17 cellular contexts compared by ENCODE assay signal in the genomic region with DNA sequence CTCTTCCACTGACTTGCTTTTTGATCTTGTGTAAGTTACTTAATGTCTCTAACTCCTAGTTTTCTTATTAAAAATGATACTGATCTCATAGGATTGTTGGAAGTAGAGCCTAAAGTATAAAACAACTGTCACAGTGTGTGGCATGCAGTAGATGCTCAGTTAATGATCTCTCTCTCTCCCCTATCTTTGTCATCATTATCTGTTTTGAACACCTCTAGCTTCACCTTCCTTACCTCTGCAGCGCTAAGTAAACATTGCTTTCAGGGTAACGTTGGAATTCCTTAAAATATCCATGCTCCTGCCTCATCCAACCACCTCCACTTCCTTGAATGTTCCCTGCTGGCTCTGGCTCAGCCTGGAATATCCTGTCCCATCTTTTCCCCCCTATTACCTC.
DNase-seq lines count a peak whose midpoint lies in the region; ATAC-seq, FAIRE-seq and TF ChIP-seq lines count a peak whose summit lies in the region.
"Had no signal": no experiment of that assay in that cellular context is flagged by ENCODE, and none has a peak within 500 bp of the region (broad histone marks: within the 10 kb centered on the region; RNA-seq: fewer than 3 reads in every experiment).

No MANE protein-coding gene starts in this region.

- H3K4me1 Mint-ChIP-seq in T-helper 17 cell, result peaks cover 39% of the 10 kb centered on the region

- WGBS in heart right ventricle, 2 donors, result 54 to 65% methylated on average over 2 of the region's 2 CpGs

- H3K4me3 ChIP-seq in heart right ventricle, result no peak overlapping the region
- H3K4me3 ChIP-seq in keratinocyte (ENCODE audit: control insufficient read depth in 2 of 3, extremely low read depth in 1 of 3, insufficient read depth in 2 of 3, low read depth in 1 of 3, low read length in 3 of 3), result no peak overlapping the region
- H3K4me3 ChIP-seq in stomach smooth muscle (ENCODE audit: low read length in 2 of 2), result no peak overlapping the region
- H3K4me3 ChIP-seq: esophagus muscularis mucosa, GM12878 had no signal

- H3K4me1 ChIP-seq in heart right ventricle, result peaks cover 41 to 99% (median 73%) of the 10 kb centered on the region in 9 donors
- peaks cover 54% of the 10 kb centered on the region for H3K4me1 ChIP-seq in keratinocyte (ENCODE audit: control insufficient read depth, extremely low read depth, insufficient read depth, low read length)
- peaks cover 49% of the 10 kb centered on the region for H3K4me1 ChIP-seq in stomach smooth muscle (ENCODE audit: control insufficient read depth, insufficient read depth, low read length)

- ATAC-seq in heart right ventricle (no peak), left cardiac atrium (no peak), T-helper 17 cell (no peak)
- ATAC-seq: activated CD4-positive, CD25-positive, alpha-beta regulatory T cell treated with anti-CD3 and anti-CD28 coated beads, Interleukin-2, amount 50 U/mL, for 24 hours had no signal

- TF ChIP-seq CTCF in heart right ventricle (IDR thresholded peaks at IDR 0.05) (no peak), keratinocyte (optimal IDR thresholded peaks at IDR 0.05 in 1 of 3, IDR thresholded peaks at IDR 0.05 in 1 of 3, conservative IDR thresholded peaks at IDR 0.05 in 1 of 3; ENCODE audit: extremely low read depth in 1 of 3, insufficient read depth in 2 of 3, low read length in 3 of 3) (no peak)

- H3K79me2 ChIP-seq in keratinocyte (ENCODE audit: control insufficient read depth, insufficient read depth, low read length), result peaks cover 43% of the 10 kb centered on the region

- peaks cover 8% of the 10 kb centered on the region for H3K9me1 ChIP-seq in keratinocyte (ENCODE audit: control insufficient read depth, extremely low read depth, insufficient read depth, low read length)

- H3K27me3 Mint-ChIP-seq in T-helper 17 cell, result no peaks in the 10 kb centered on the region
- H3K27me3 Mint-ChIP-seq: IgD-negative memory B cell had no signal

- DNase-seq in heart right ventricle (no peak), left cardiac atrium (no peak), T-helper 17 cell (no peak), keratinocyte (ENCODE audit: low read depth, low spot score) (no peak), AG08395 (ENCODE audit: low spot score) (no peak), ureter (ENCODE audit: low spot score) (no peak), amygdala (lab: John Stamatoyannopoulos, UW) (no peak)
- DNase-seq: activated CD8-positive, alpha-beta memory T cell treated with anti-CD3 and anti-CD28 coated beads, Interleukin-2, amount 50 U/mL, for 48 hours; activated naive CD4-positive, alpha-beta T cell; GDM1; NCI-H2029 treated with DMSO at 0.1 percent for 48 hours; SIG-M5 had no signal

- peaks cover 0 to 6% (median 0%) of the 10 kb centered on the region in 9 donors for H3K36me3 ChIP-seq in heart right ventricle
- H3K36me3 ChIP-seq in keratinocyte (ENCODE audit: control insufficient read depth in 2 of 2, extremely low read depth in 1 of 2, insufficient read depth in 2 of 2, low read length in 2 of 2), result peaks cover 0 to 14% of the 10 kb centered on the region in 2 experiments
- H3K36me3 ChIP-seq in stomach smooth muscle (ENCODE audit: control insufficient read depth in 2 of 2, insufficient read depth in 2 of 2, low read length in 2 of 2), result peaks cover 0 to 1% of the 10 kb centered on the region in 2 donors

- no peak overlapping the region for H3K9ac ChIP-seq in keratinocyte (ENCODE audit: control insufficient read depth, extremely low read depth, insufficient read depth, low read length)
- H3K9ac ChIP-seq in stomach smooth muscle (ENCODE audit: low read length in 2 of 2), result peak overlapping the region in 1 of 2 donors; percentile 21

- H3K4me2 ChIP-seq in keratinocyte (ENCODE audit: control insufficient read depth, extremely low read depth, insufficient read depth, low read depth, low read length), result peak overlapping the region; percentile 61

- H3K4me3 Mint-ChIP-seq in T-helper 17 cell, result no peak overlapping the region

- H3K27me3 ChIP-seq in heart right ventricle (no peaks in the 10 kb centered on the region), keratinocyte (ENCODE audit: control insufficient read depth, extremely low read depth, insufficient read depth, low read length) (no peaks in the 10 kb centered on the region), stomach smooth muscle (ENCODE audit: control insufficient read depth in 1 of 2, insufficient read depth in 2 of 2, low read length in 2 of 2) (no peaks in the 10 kb centered on the region)
- H3K27me3 ChIP-seq: esophagus muscularis mucosa had no signal

- H2AFZ ChIP-seq in keratinocyte (ENCODE audit: control insufficient read depth, low read length), result peak overlapping the region; percentile 69

- H3K27ac ChIP-seq in heart right ventricle (peak overlapping the region; percentile 55 to 99 (median 76)), keratinocyte (ENCODE audit: control insufficient read depth, insufficient read depth, low read length) (peak overlapping the region; percentile 75), stomach smooth muscle (ENCODE audit: low read length) (peak overlapping the region; percentile 46)
- H3K27ac ChIP-seq: esophagus muscularis mucosa had no signal

- H3K36me3 Mint-ChIP-seq in T-helper 17 cell (ENCODE audit: low read depth), result no peaks in the 10 kb centered on the region
- H3K36me3 Mint-ChIP-seq: IgD-negative memory B cell had no signal

- intact Hi-C loops in heart right ventricle (cut with DNase I), result loop anchor here in 4 of 10 donors (5.0 to 10.0 kb wide), 5 partner anchors 37 to 117 kb away; a partner anchor contains a TSS
- intact Hi-C loops in left cardiac atrium (cut with DNase I), result no loop called here

- FAIRE-seq in keratinocyte (lab: Jason Lieb, UNC), result no peak
- FAIRE-seq: GM12878 had no signal

- H4K20me1 ChIP-seq in keratinocyte (ENCODE audit: control insufficient read depth, extremely low read depth, insufficient read depth, low read length), result peaks cover 2% of the 10 kb centered on the region

- dilution Hi-C loops in keratinocyte (cut with MboI; ENCODE audit: extremely low pct_ligation_motif_present, low sequenced_read_pairs), result no loop called here

- H3K9me3 ChIP-seq in heart right ventricle (no peaks in the 10 kb centered on the region), T-helper 17 cell (ENCODE audit: control insufficient read depth, low read length, poor library complexity, severe bottlenecking) (no peaks in the 10 kb centered on the region), keratinocyte (ENCODE audit: control insufficient read depth, low read depth, low read length) (no peaks in the 10 kb centered on the region), stomach smooth muscle (ENCODE audit: control insufficient read depth in 2 of 2, low read length in 2 of 2) (no peaks in the 10 kb centered on the region)
- H3K9me3 ChIP-seq: esophagus muscularis mucosa had no signal

- peak overlapping the region; percentile 92 for H3K27ac Mint-ChIP-seq in T-helper 17 cell
- H3K27ac Mint-ChIP-seq: IgD-negative memory B cell had no signal
